Comparison of ENCODE assay signal across 2 cellular contexts in genomic region chr9:126609191-126609590, GRCh38.
TF ChIP-seq lines count a peak whose summit lies in the region.

No MANE protein-coding gene starts in this region.

TF ChIP-seq in SK-N-SH, 30 proteins besides CTCF, POLR2A, EP300 and RAD21 (continued from another document):
- TF ChIP-seq TEAD4 (IDR thresholded peaks at IDR 0.05; ENCODE audit: borderline replicate concordance, insufficient read depth) (no peak), NRF1 (IDR thresholded peaks at IDR 0.05; ENCODE audit: low read depth, low read length) (no peak), IRF3 (IDR thresholded peaks at IDR 0.05; ENCODE audit: low read depth, low read length) (no peak), USF2 (IDR thresholded peaks at IDR 0.05; ENCODE audit: borderline replicate concordance, low read depth, low read length) (no peak), RXRA (IDR thresholded peaks at IDR 0.05; ENCODE audit: borderline replicate concordance, low read depth) (no peak), RFX5 (IDR thresholded peaks at IDR 0.05; ENCODE audit: low read length) (no peak)

TF ChIP-seq in SK-N-SH treated with all-trans-retinoic acid at 6 μM for 48 hours, 23 proteins besides CTCF, POLR2A, EP300 and RAD21 (continued from another document):
- TF ChIP-seq ZC3H10 (CRISPR knock-in tag; IDR thresholded peaks at IDR 0.05) = no peak
- no peak for TF ChIP-seq CREB5 (CRISPR knock-in tag; IDR thresholded peaks at IDR 0.05; ENCODE audit: low read depth)
- no peak for TF ChIP-seq RARB (CRISPR knock-in tag; IDR thresholded peaks at IDR 0.05)
- TF ChIP-seq BACH2 (CRISPR knock-in tag; IDR thresholded peaks at IDR 0.05; ENCODE audit: borderline replicate concordance) = no peak
- TF ChIP-seq POU6F1 (CRISPR knock-in tag; IDR thresholded peaks at IDR 0.05; ENCODE audit: borderline replicate concordance, low read depth) = no peak
- TF ChIP-seq ZNF8 (CRISPR knock-in tag; IDR thresholded peaks at IDR 0.05) = no peak
- no peak for TF ChIP-seq GLIS3 (CRISPR knock-in tag; IDR thresholded peaks at IDR 0.05)
- no peak for TF ChIP-seq SNAI2 (CRISPR knock-in tag; IDR thresholded peaks at IDR 0.05)
- no peak for TF ChIP-seq CSDC2 (CRISPR knock-in tag; IDR thresholded peaks at IDR 0.05)
- no peak for TF ChIP-seq ZNF70 (CRISPR knock-in tag; IDR thresholded peaks at IDR 0.05)
- no peak for TF ChIP-seq CSRNP3 (CRISPR knock-in tag; IDR thresholded peaks at IDR 0.05)
